9 cellular contexts compared by ENCODE assay signal in genomic region chr17:73340093-73340596, GRCh38. TPM values are rescaled to one million over a fixed set of nuclear protein-coding genes. Genes with fewer than 3 reads are reported as not detected.
DNase-seq lines count a peak whose midpoint lies in the region; ATAC-seq and TF ChIP-seq lines count a peak whose summit lies in the region.
"Had no signal": no experiment of that assay in that cellular context is flagged by ENCODE, and none has a peak within 500 bp of the region (broad histone marks: within the 10 kb centered on the region; RNA-seq: fewer than 3 reads in every experiment).

No MANE protein-coding gene starts in this region.

- H3K9me3 ChIP-seq in thoracic aorta, result no peaks in the 10 kb centered on the region

- no peaks in the 10 kb centered on the region for H3K36me3 Mint-ChIP-seq in glutamatergic neuron (ENCODE audit: unreplicated experiment)

- no peaks in the 10 kb centered on the region for H3K27me3 ChIP-seq in thoracic aorta (replicated peaks; ENCODE audit: insufficient read depth)

- H3K36me3 ChIP-seq in thoracic aorta, result no peaks in the 10 kb centered on the region

- H3K4me3 ChIP-seq in thoracic aorta, result no peak overlapping the region

- peaks cover 13% of the 10 kb centered on the region for H3K27me3 Mint-ChIP-seq in glutamatergic neuron (ENCODE audit: unreplicated experiment)

- peak; percentile 17 for DNase-seq in DMS 273 (lab: John Stamatoyannopoulos, UW; ENCODE audit: unreplicated experiment)
- no peak for DNase-seq in DMS 273 treated with DMSO at 0.1 percent for 48 hours (lab: John Stamatoyannopoulos, UW)
- DNase-seq in SW 1271 (lab: John Stamatoyannopoulos, UW), result peak; percentile 53 to 80
- no peak for DNase-seq in glutamatergic neuron
- no peak for DNase-seq in thoracic aorta (ENCODE audit: low spot score)
- DNase-seq in cerebellar cortex (ENCODE audit: low spot score), result no peak
- no peak for DNase-seq in NCI-H748 (lab: John Stamatoyannopoulos, UW; ENCODE audit: unreplicated experiment)
- no peak for DNase-seq in NCI-H1930 (lab: John Stamatoyannopoulos, UW)

- H3K4me1 ChIP-seq in thoracic aorta (ENCODE audit: control insufficient read depth in 1 of 2, low read depth in 2 of 2), result peaks cover 22 to 57% of the 10 kb centered on the region in 2 donors

- peaks cover 49% of the 10 kb centered on the region for H3K4me1 Mint-ChIP-seq in glutamatergic neuron (ENCODE audit: low read depth, unreplicated experiment)

- peak; percentile 84 for ATAC-seq in thoracic aorta (ENCODE audit: insufficient number of reproducible peaks, low FRiP score, low read depth)

- H3K27ac ChIP-seq in thoracic aorta, result peak overlapping the region; percentile 66 to 88
- H3K27ac ChIP-seq: 22Rv1 had no signal

- peaks cover 14% of the 10 kb centered on the region for H3K9me3 Mint-ChIP-seq in glutamatergic neuron (ENCODE audit: unreplicated experiment)

- TF ChIP-seq CTCF in glutamatergic neuron (IDR thresholded peaks at IDR 0.05; ENCODE audit: partially characterized antibody, unreplicated experiment), result no peak
- TF ChIP-seq CTCF in thoracic aorta (IDR thresholded peaks at IDR 0.05), result peak; percentile 27

- H3K4me3 Mint-ChIP-seq in glutamatergic neuron (ENCODE audit: unreplicated experiment), result no peak overlapping the region

- peak overlapping the region; percentile 43 for H3K27ac Mint-ChIP-seq in glutamatergic neuron (ENCODE audit: unreplicated experiment)

RNA-seq across cellular contexts. Expression of gene CDC42EP4, which starts 28.3 kb away (rescaled TPM):
- 124 TPM for total RNA-seq in glutamatergic neuron (ENCODE audit: unreplicated experiment)
- 100 to 1,000 TPM in 1 of 2 donors, 10 to 100 TPM in 1; 73.8 to 134 TPM for total RNA-seq in thoracic aorta

Comparison
In these comparisons a context has a peak if more than half of its experiments do, and no peak if none do; other contexts are left out.
1. DNase-seq: peak in DMS 273 (single experiment) and SW 1271 (2 of 2); none in DMS 273 treated with DMSO at 0.1 percent for 48 hours (single experiment), glutamatergic neuron (single experiment), thoracic aorta (single experiment), cerebellar cortex (single experiment), NCI-H748 (single experiment) and NCI-H1930 (0 of 2).